ENCODE assay signal across 9 cellular contexts in genomic region chr3:71726106-71726505, GRCh38.
A peak's percentile ranks its signal among the peaks of the same experiment; 100 is the strongest.
DNase-seq lines count a peak whose midpoint lies in the region; ATAC-seq, FAIRE-seq and TF ChIP-seq lines count a peak whose summit lies in the region.
"Had no signal": no experiment of that assay in that cellular context is flagged by ENCODE, and none has a peak within 500 bp of the region (broad histone marks: within the 10 kb centered on the region; RNA-seq: fewer than 3 reads in every experiment).

No MANE protein-coding gene starts in this region.

- no peaks in the 10 kb centered on the region for H3K27me3 Mint-ChIP-seq in activated T-cell treated with anti-CD3 and anti-CD28 coated beads, Interleukin-2, amount 50 U/mL, for 24 hours

- peaks cover 14% of the 10 kb centered on the region for H3K36me3 Mint-ChIP-seq in activated T-cell treated with anti-CD3 and anti-CD28 coated beads, Interleukin-2, amount 50 U/mL, for 24 hours (ENCODE audit: low read depth)

- CTCF ChIA-PET in RWPE1 (lab: Yijun Ruan, JAX): no interaction called here

- no peak overlapping the region for H3K9ac ChIP-seq in iPS-15b (ENCODE audit: low read depth, low read length)

- H3K4me3 ChIP-seq in iPS-15b (ENCODE audit: low read depth, low read length): peak overlapping the region; percentile 61

- H3K9me3 Mint-ChIP-seq in activated T-cell treated with anti-CD3 and anti-CD28 coated beads, Interleukin-2, amount 50 U/mL, for 24 hours: no peaks in the 10 kb centered on the region

- H3K36me3 ChIP-seq in iPS-15b (ENCODE audit: control insufficient read depth, insufficient read depth, low read length): no peaks in the 10 kb centered on the region

- peak overlapping the region; percentile 96 for H3K27ac Mint-ChIP-seq in activated T-cell treated with anti-CD3 and anti-CD28 coated beads, Interleukin-2, amount 50 U/mL, for 24 hours

- H3K4me3 Mint-ChIP-seq in activated T-cell treated with anti-CD3 and anti-CD28 coated beads, Interleukin-2, amount 50 U/mL, for 24 hours: peak overlapping the region; percentile 87

- POLR2A ChIA-PET in RWPE1 (lab: Yijun Ruan, JAX; ENCODE audit: low non-redundant PET): no interaction called here

- no peak for TF ChIP-seq CTCF in GM20000 (IDR thresholded peaks at IDR 0.05; ENCODE audit: extremely low read depth, missing control alignments)
- no peak for TF ChIP-seq CTCF in RWPE1 (conservative IDR thresholded peaks at IDR 0.05; ENCODE audit: low read depth)

- H3K4me1 ChIP-seq in iPS-15b (ENCODE audit: control insufficient read depth, insufficient read depth, low read length): peaks cover 19% of the 10 kb centered on the region

- no peak overlapping the region for H3K27ac ChIP-seq in RWPE1

- H3K4me1 Mint-ChIP-seq in activated T-cell treated with anti-CD3 and anti-CD28 coated beads, Interleukin-2, amount 50 U/mL, for 24 hours (ENCODE audit: low read depth): peaks cover 68% of the 10 kb centered on the region

- no peaks in the 10 kb centered on the region for H3K9me3 ChIP-seq in iPS-15b (ENCODE audit: control insufficient read depth, insufficient read depth, low read length)

- ATAC-seq in GM21367 (IDR thresholded peaks at IDR 0.05; ENCODE audit: unreplicated experiment): no peak

- H3K27me3 ChIP-seq in iPS-15b (ENCODE audit: control insufficient read depth, insufficient read depth, low read length): peaks cover 41% of the 10 kb centered on the region

- FAIRE-seq in HTR-8/SVneo (lab: Jason Lieb, UNC) (no peak), urothelium cell line (lab: Jason Lieb, UNC) (no peak)

- DNase-seq in HTR-8/SVneo (ENCODE audit: insufficient read length, low spot score) (peak; percentile 6), GM20000 (ENCODE audit: low spot score) (no peak), urothelium cell line (ENCODE audit: low spot score) (no peak), RWPE1 (ENCODE audit: low spot score) (no peak)
- DNase-seq in activated T-cell treated with anti-CD3 and anti-CD28 coated beads, Interleukin-2, amount 50 U/mL, for 24 hours: peak; percentile 72
- peak; percentile 40 for DNase-seq in stimulated activated CD4-positive, alpha-beta T cell treated with anti-CD3 and anti-CD28 coated beads, Interleukin-4, amount 100 ng/mL, for 1 hour
- DNase-seq: NCI-H446 treated with DMSO at 0.1 percent for 48 hours had no signal

Comparison
In these comparisons a context has a peak if more than half of its experiments do, and no peak if none do; other contexts are left out.
1. DNase-seq: peak in HTR-8/SVneo (single experiment), activated T-cell treated with anti-CD3 and anti-CD28 coated beads, Interleukin-2, amount 50 U/mL, for 24 hours (single experiment) and stimulated activated CD4-positive, alpha-beta T cell treated with anti-CD3 and anti-CD28 coated beads, Interleukin-4, amount 100 ng/mL, for 1 hour (single experiment); none in GM20000 (single experiment), urothelium cell line (single experiment) and RWPE1 (single experiment).